Comparison of ENCODE assay signal across 1 cellular context in genomic region chrX:37383313-37383712, GRCh38.
TF ChIP-seq lines count a peak whose summit lies in the region.

No MANE protein-coding gene starts in this region.

TF ChIP-seq in HepG2, 621 proteins besides CTCF, POLR2A, EP300 and RAD21 (continued from another document):
- TF ChIP-seq ZBTB40 (IDR thresholded peaks at IDR 0.05) (no peak), ZBTB40 (CRISPR knock-in tag; IDR thresholded peaks at IDR 0.05) (no peak), HOXA5 (CRISPR knock-in tag; IDR thresholded peaks at IDR 0.05) (no peak), MAFG (CRISPR knock-in tag; IDR thresholded peaks at IDR 0.05) (no peak), BCL6 (CRISPR knock-in tag; IDR thresholded peaks at IDR 0.05) (no peak), ZNF264 (CRISPR knock-in tag; IDR thresholded peaks at IDR 0.05) (no peak), NR0B2 (CRISPR knock-in tag; IDR thresholded peaks at IDR 0.05) (no peak), LCORL (IDR thresholded peaks at IDR 0.05) (no peak), LCORL (CRISPR knock-in tag; IDR thresholded peaks at IDR 0.05) (no peak), ZNF451 (CRISPR knock-in tag; IDR thresholded peaks at IDR 0.05) (no peak)
